15 cellular contexts compared by ENCODE assay signal in the genomic region with DNA sequence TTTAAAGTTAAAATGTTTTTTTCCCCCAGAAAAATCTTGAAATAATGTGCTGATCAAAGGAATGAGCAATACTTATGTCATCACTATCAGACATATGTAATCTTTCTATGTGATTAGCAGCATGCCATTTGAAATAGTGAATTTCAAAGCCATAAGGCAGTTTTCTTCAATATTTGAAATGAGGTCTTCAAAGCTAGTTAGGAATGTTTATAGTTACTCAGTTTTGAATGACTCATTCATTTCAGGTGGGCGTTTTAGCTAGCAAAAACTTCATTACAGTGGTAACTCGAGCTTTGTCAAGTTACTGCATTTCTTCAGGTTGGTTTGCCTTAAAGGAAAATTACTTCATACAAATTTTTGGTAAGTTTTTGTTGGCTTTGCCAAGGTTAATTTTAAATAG.
"Had no signal": no experiment of that assay in that cellular context is flagged by ENCODE, and none has a peak within 500 bp of the region (broad histone marks: within the 10 kb centered on the region; RNA-seq: fewer than 3 reads in every experiment).

No MANE protein-coding gene starts in this region.

- DNase-seq: activated CD4-positive, alpha-beta memory T cell treated with anti-CD3 and anti-CD28 coated beads, Interleukin-2, amount 10 ng/mL, durations not matched to agents 7 days and 5 days; activated CD4-positive, alpha-beta T cell treated with anti-CD3 and anti-CD28 coated beads, Interleukin-2, amount 10 ng/mL, durations not matched to agents 24 days and 14 days; activated gamma-delta T cell treated with Interleukin-2 at 50 U/mL for 16 hours; activated T-cell treated with anti-CD3 and anti-CD28 coated beads for 4 hours; cerebellar nuclear complex; cortex of kidney; erythroblast; kidney glomerular epithelial cell; left ventricle myocardium inferior; ovary; stimulated activated CD4-positive, alpha-beta T cell treated with anti-CD3 and anti-CD28 coated beads, Interleukin-4, amount 100 ng/mL, for 4 hours; substantia nigra; tibial artery had no signal

- ATAC-seq: activated CD4-positive, CD25-positive, alpha-beta regulatory T cell treated with anti-CD3 and anti-CD28 coated beads, Interleukin-2, amount 50 U/mL, for 24 hours; natural killer cell treated with Interleukin-12 subunit alpha and Interleukin-12 subunit beta and Interleukin-15 and Interleukin-18, amount 100 ng/mL, for 72 hours had no signal
